In genomic region chr4:175561691-175562090, GRCh38 we compare ENCODE assay signal across 28 cellular contexts.
A peak's percentile ranks its signal among the peaks of the same experiment; 100 is the strongest.
DNase-seq lines count a peak whose midpoint lies in the region; FAIRE-seq and TF ChIP-seq lines count a peak whose summit lies in the region.
"Had no signal": no experiment of that assay in that cellular context is flagged by ENCODE, and none has a peak within 500 bp of the region (broad histone marks: within the 10 kb centered on the region; RNA-seq: fewer than 3 reads in every experiment).

No MANE protein-coding gene starts in this region.

- no peaks in the 10 kb centered on the region for H3K36me3 Mint-ChIP-seq in brain
- no peaks in the 10 kb centered on the region for H3K36me3 Mint-ChIP-seq in HFFc6 (ENCODE audit: low read depth)
- H3K36me3 Mint-ChIP-seq: CD4-positive, alpha-beta memory T cell had no signal

- no peak for TF ChIP-seq POLR2A in uterus (IDR thresholded peaks at IDR 0.05)

- FAIRE-seq in islet of Langerhans (lab: Jason Lieb, UNC), result peak; percentile 17
- FAIRE-seq: A549, GM12878, HTR-8/SVneo, K562 had no signal

- H3K36me3 ChIP-seq in MM.1S (replicated peaks; ENCODE audit: insufficient read depth, low read length) (no peaks in the 10 kb centered on the region), uterus (no peaks in the 10 kb centered on the region)
- H3K36me3 ChIP-seq: HAP-1, Peyer's patch had no signal

- no peaks in the 10 kb centered on the region for H3F3A ChIP-seq in MM.1S (ENCODE audit: insufficient read depth, low read length)

- H2AFZ ChIP-seq in MM.1S (ENCODE audit: low read length), result 0 out of 2 replicates have a peak overlapping the region, but pooled peaks have one; percentile 0
- H2AFZ ChIP-seq: GM23338 had no signal

- H3K4me3 ChIP-seq in MM.1S (ENCODE audit: low read length) (no peak overlapping the region), uterus (no peak overlapping the region)
- H3K4me3 ChIP-seq: A549, GM12878, GM23338, HAP-1, K562, Peyer's patch had no signal

- no peaks in the 10 kb centered on the region for H3K27me3 ChIP-seq in MM.1S (replicated peaks; ENCODE audit: insufficient read depth, low read length)
- H3K27me3 ChIP-seq in uterus, result no peaks in the 10 kb centered on the region
- H3K27me3 ChIP-seq: Peyer's patch had no signal

- peak overlapping the region in 3 of 5 experiments; percentile 65 to 92 (median 68) for H3K27ac Mint-ChIP-seq in brain
- H3K27ac Mint-ChIP-seq in HFFc6, result no peak overlapping the region
- H3K27ac Mint-ChIP-seq: GM23338 had no signal

- H3K9me2 ChIP-seq in MM.1S (replicated peaks; ENCODE audit: insufficient read depth, low read length), result no peaks in the 10 kb centered on the region
- H3K9me2 ChIP-seq: SK-N-SH had no signal

- H3K9me3 Mint-ChIP-seq in brain, result peaks cover 0 to 2% (median 0%) of the 10 kb centered on the region in 5 experiments
- no peaks in the 10 kb centered on the region for H3K9me3 Mint-ChIP-seq in HFFc6
- H3K9me3 Mint-ChIP-seq: GM23338 had no signal

- H3K79me2 ChIP-seq in MM.1S (ENCODE audit: low read length), result no peaks in the 10 kb centered on the region

- H3K27me3 Mint-ChIP-seq in brain, result peaks cover under 1% of the 10 kb centered on the region
- H3K27me3 Mint-ChIP-seq in HFFc6 (ENCODE audit: insufficient read depth), result no peaks in the 10 kb centered on the region; the same call in 1 of the 2 replicates
- H3K27me3 Mint-ChIP-seq: CD4-positive, alpha-beta memory T cell had no signal

- intact Hi-C loops in uterus (cut with DNase I; ENCODE audit: low total_unique reads), result no loop called here

- H3K4me1 Mint-ChIP-seq in brain (peaks cover 33% of the 10 kb centered on the region), HFFc6 (ENCODE audit: low read depth) (no peaks in the 10 kb centered on the region)
- H3K4me1 Mint-ChIP-seq: CD4-positive, alpha-beta memory T cell had no signal

- DNase-seq in MM.1S (no peak), superior temporal gyrus (ENCODE audit: extremely low spot score) (peak; percentile 59), kidney glomerular epithelial cell (lab: John Stamatoyannopoulos, UW) (no peak), HFFc6 (no peak), uterus (no peak)
- DNase-seq: CD4-positive, alpha-beta memory T cell; COR-L47; GDM1; Kasumi-1; MV-4-11; NCI-H1105; NCI-H1436 treated with DMSO at 0.1 percent for 48 hours; NCI-H187 treated with DMSO at 0.1 percent for 48 hours; NCI-H2171 treated with DMSO at 0.1 percent for 48 hours; NCI-H345; NCI-H510A treated with DMSO at 0.1 percent for 48 hours; NCI-H82; Peyer's patch; SHP77 treated with DMSO at 0.1 percent for 48 hours; SK-N-SH had no signal

- H3K9ac ChIP-seq in MM.1S (ENCODE audit: low read length), result no peak overlapping the region
- H3K9ac ChIP-seq: SK-N-SH had no signal

- H3K4me1 ChIP-seq in MM.1S (ENCODE audit: low read length) (peaks cover 17% of the 10 kb centered on the region), uterus (no peaks in the 10 kb centered on the region)
- H3K4me1 ChIP-seq: A549, HAP-1, Peyer's patch had no signal

- no peaks in the 10 kb centered on the region for H4K20me1 ChIP-seq in MM.1S (ENCODE audit: insufficient read depth, low read length)

- no peaks in the 10 kb centered on the region for H3K9me3 ChIP-seq in MM.1S (replicated peaks; ENCODE audit: insufficient read depth, low read length)
- H3K9me3 ChIP-seq in uterus, result no peaks in the 10 kb centered on the region
- H3K9me3 ChIP-seq: A549, HAP-1, Peyer's patch, SK-N-SH had no signal

- TF ChIP-seq CTCF in MM.1S (IDR thresholded peaks at IDR 0.05; ENCODE audit: low read length) (no peak), brain (conservative IDR thresholded peaks at IDR 0.05) (no peak), HFFc6 (IDR thresholded peaks at IDR 0.05) (no peak), uterus (IDR thresholded peaks at IDR 0.05) (no peak)

- no peak overlapping the region for H3K4me2 ChIP-seq in MM.1S (ENCODE audit: low read depth, low read length)
- H3K4me2 ChIP-seq: A549, GM23338, SK-N-SH had no signal

- H3K27ac ChIP-seq in MM.1S (ENCODE audit: low read length) (no peak overlapping the region), uterus (no peak overlapping the region)
- H3K27ac ChIP-seq: A549, Peyer's patch had no signal

- H3K4me3 Mint-ChIP-seq in brain (peak overlapping the region in 1 of 5 experiments; percentile 23), HFFc6 (no peak overlapping the region)
- H3K4me3 Mint-ChIP-seq: CD4-positive, alpha-beta memory T cell; GM23338 had no signal
